1 cellular context compared by ENCODE assay signal in genomic region chr20:32543570-32544259, GRCh38.
A peak's percentile ranks its signal among the peaks of the same experiment; 100 is the strongest.
TF ChIP-seq lines count a peak whose summit lies in the region.

No MANE protein-coding gene starts in this region.

TF ChIP-seq in HepG2, 621 proteins besides CTCF, POLR2A, EP300 and RAD21 (continued from another document and continues in another):
- TF ChIP-seq BRF2 (CRISPR knock-in tag; IDR thresholded peaks at IDR 0.05): no peak
- TF ChIP-seq BCLAF1 (IDR thresholded peaks at IDR 0.05): no peak
- peak; percentile 93 for TF ChIP-seq ZNF614 (CRISPR knock-in tag; IDR thresholded peaks at IDR 0.05; ENCODE audit: borderline replicate concordance)
- peak; percentile 94; the same call in 1 of the 2 replicates for TF ChIP-seq TARDBP (CRISPR knock-in tag; IDR thresholded peaks at IDR 0.05)
- no peak for TF ChIP-seq HNRNPK (IDR thresholded peaks at IDR 0.05; ENCODE audit: low read depth, low read length, poor library complexity, severe bottlenecking)
- peak; percentile 96 for TF ChIP-seq ZNF878 (CRISPR knock-in tag; IDR thresholded peaks at IDR 0.05)
- TF ChIP-seq ZNF24 (IDR thresholded peaks at IDR 0.05): peak; percentile 93
- peak; percentile 90 for TF ChIP-seq POLR2AphosphoS5 (IDR thresholded peaks at IDR 0.05; ENCODE audit: low read depth, low read length)
- TF ChIP-seq ZNF362 (CRISPR knock-in tag; IDR thresholded peaks at IDR 0.05; ENCODE audit: borderline replicate concordance): peak; percentile 100
- peak; percentile 96 for TF ChIP-seq ZFP90 (CRISPR knock-in tag; IDR thresholded peaks at IDR 0.05; ENCODE audit: borderline replicate concordance)
- TF ChIP-seq TCF7 (IDR thresholded peaks at IDR 0.05; ENCODE audit: low read depth): peak; percentile 67; the same call in 1 of the 2 replicates
- no peak for TF ChIP-seq RARG (CRISPR knock-in tag; IDR thresholded peaks at IDR 0.05; ENCODE audit: low read depth)
- TF ChIP-seq SRSF4 (IDR thresholded peaks at IDR 0.05; ENCODE audit: low read depth, low read length, poor library complexity, severe bottlenecking): no peak
- TF ChIP-seq KLF16 (CRISPR knock-in tag; IDR thresholded peaks at IDR 0.05): peak in 1 of 2 experiments; percentile 95; a peak in 2 of 4 replicates
- TF ChIP-seq ZNF562 (CRISPR knock-in tag; IDR thresholded peaks at IDR 0.05; ENCODE audit: borderline replicate concordance): no peak
- TF ChIP-seq RFX3 (CRISPR knock-in tag; IDR thresholded peaks at IDR 0.05): 0 out of 2 replicates have a peak, but pooled peaks have one; percentile 6
- TF ChIP-seq ZNF713 (CRISPR knock-in tag; IDR thresholded peaks at IDR 0.05): peak; percentile 93; the same call in 1 of the 2 replicates
- peak; percentile 96 for TF ChIP-seq ZSCAN25 (CRISPR knock-in tag; IDR thresholded peaks at IDR 0.05)
- TF ChIP-seq ZNF577 (CRISPR knock-in tag; IDR thresholded peaks at IDR 0.05; ENCODE audit: borderline replicate concordance, low read depth): no peak
- peak; percentile 49; the same call in 1 of the 2 replicates for TF ChIP-seq ZNF136 (CRISPR knock-in tag; IDR thresholded peaks at IDR 0.05; ENCODE audit: low read depth)
- peak; percentile 97 for TF ChIP-seq SPEN (CRISPR knock-in tag; IDR thresholded peaks at IDR 0.05; ENCODE audit: low read depth)
- peak; percentile 99 for TF ChIP-seq MIER3 (CRISPR knock-in tag; IDR thresholded peaks at IDR 0.05; ENCODE audit: borderline replicate concordance)
- peak; percentile 82 for TF ChIP-seq POLR2G (IDR thresholded peaks at IDR 0.05; ENCODE audit: low read depth, low read length)
- peak; percentile 96 for TF ChIP-seq SOX5 (CRISPR knock-in tag; IDR thresholded peaks at IDR 0.05; ENCODE audit: borderline replicate concordance)
- TF ChIP-seq SP5 (CRISPR knock-in tag; IDR thresholded peaks at IDR 0.05; ENCODE audit: borderline replicate concordance, low read depth): peak; percentile 91
- peak; percentile 81 for TF ChIP-seq GATAD1 (CRISPR knock-in tag; IDR thresholded peaks at IDR 0.05)
- no peak for TF ChIP-seq TCF7L2 (IDR thresholded peaks at IDR 0.05; ENCODE audit: low read depth, low read length)
- 0 out of 2 replicates have a peak, but pooled peaks have one; percentile 81 for TF ChIP-seq ZBTB44 (CRISPR knock-in tag; IDR thresholded peaks at IDR 0.05)
- TF ChIP-seq PREB (CRISPR knock-in tag; IDR thresholded peaks at IDR 0.05): no peak; the same call in 1 of the 2 replicates
- peak; percentile 92 for TF ChIP-seq FOXK1 (CRISPR knock-in tag; IDR thresholded peaks at IDR 0.05; ENCODE audit: borderline replicate concordance, low read depth)
- TF ChIP-seq ZNF800 (CRISPR knock-in tag; IDR thresholded peaks at IDR 0.05): peak; percentile 98
- peak; percentile 97 for TF ChIP-seq ZNF557 (CRISPR knock-in tag; IDR thresholded peaks at IDR 0.05)
- TF ChIP-seq FOXM1 (CRISPR knock-in tag; IDR thresholded peaks at IDR 0.05): no peak
- peak; percentile 98 for TF ChIP-seq ZKSCAN8 (CRISPR knock-in tag; IDR thresholded peaks at IDR 0.05; ENCODE audit: borderline replicate concordance)
- peak; percentile 100 for TF ChIP-seq ZNF788 (CRISPR knock-in tag; IDR thresholded peaks at IDR 0.05; ENCODE audit: borderline replicate concordance)
- TF ChIP-seq ZBTB4 (CRISPR knock-in tag; IDR thresholded peaks at IDR 0.05; ENCODE audit: borderline replicate concordance): peak; percentile 94; the same call in 1 of the 2 replicates
- no peak for TF ChIP-seq IRF1 (CRISPR knock-in tag; IDR thresholded peaks at IDR 0.05; ENCODE audit: low read depth)
- peak; percentile 86 for TF ChIP-seq FOXJ3 (CRISPR knock-in tag; IDR thresholded peaks at IDR 0.05; ENCODE audit: borderline replicate concordance)
- TF ChIP-seq MAFF (IDR thresholded peaks at IDR 0.05; ENCODE audit: low read depth, low read length): no peak
- TF ChIP-seq ZNF264 (CRISPR knock-in tag; IDR thresholded peaks at IDR 0.05): peak; percentile 99
- no peak for TF ChIP-seq GTF2F1 (IDR thresholded peaks at IDR 0.05; ENCODE audit: low read length)
- peak; percentile 95 for TF ChIP-seq RFXAP (CRISPR knock-in tag; IDR thresholded peaks at IDR 0.05; ENCODE audit: borderline replicate concordance)
- peak; percentile 69 for TF ChIP-seq NRL (CRISPR knock-in tag; IDR thresholded peaks at IDR 0.05; ENCODE audit: borderline replicate concordance)
- TF ChIP-seq HOXA7 (CRISPR knock-in tag; IDR thresholded peaks at IDR 0.05): no peak
- TF ChIP-seq SMAD3 (CRISPR knock-in tag; IDR thresholded peaks at IDR 0.05): peak; percentile 98
- TF ChIP-seq ZNF589 (CRISPR knock-in tag; conservative IDR thresholded peaks at IDR 0.05): peak; percentile 98
- no peak for TF ChIP-seq TRIM22 (IDR thresholded peaks at IDR 0.05)
- TF ChIP-seq MEIS1 (CRISPR knock-in tag; IDR thresholded peaks at IDR 0.05; ENCODE audit: borderline replicate concordance): peak; percentile 97
- no peak for TF ChIP-seq HNRNPUL1 (IDR thresholded peaks at IDR 0.05; ENCODE audit: low read depth, low read length)
